ENCODE assay signal across 1 cellular context in the genomic region with DNA sequence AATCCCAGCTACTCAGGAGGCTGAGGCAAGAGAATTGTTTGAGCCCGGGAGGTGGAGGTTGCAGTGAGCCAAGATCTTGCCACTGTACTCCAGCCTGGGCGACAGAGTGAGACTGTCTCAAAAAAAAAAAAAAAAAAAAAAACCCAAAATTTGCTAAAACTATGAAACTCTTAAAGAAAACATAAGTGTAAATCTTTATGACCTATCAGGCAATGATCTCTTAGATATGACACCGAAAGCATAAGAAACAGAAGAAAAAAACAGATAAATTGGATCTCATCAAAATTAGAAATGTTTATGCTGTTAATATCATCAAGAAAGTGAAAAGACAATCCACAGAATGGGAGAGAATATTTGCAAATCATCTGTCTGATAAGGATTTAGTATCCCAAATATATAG.
TF ChIP-seq lines count a peak whose summit lies in the region.

No MANE protein-coding gene starts in this region.

TF ChIP-seq in HEK293, 187 proteins besides CTCF, POLR2A, EP300 and RAD21 (continued from another document):
- no peak for TF ChIP-seq ZNF544 (tag by site-specific recombination; IDR thresholded peaks at IDR 0.05)
